17 cellular contexts compared by ENCODE assay signal in genomic region chr10:75033399-75034130, GRCh38.
A peak's percentile ranks its signal among the peaks of the same experiment; 100 is the strongest.
DNase-seq lines count a peak whose midpoint lies in the region; ATAC-seq and TF ChIP-seq lines count a peak whose summit lies in the region.
"Had no signal": no experiment of that assay in that cellular context is flagged by ENCODE, and none has a peak within 500 bp of the region (broad histone marks: within the 10 kb centered on the region; RNA-seq: fewer than 3 reads in every experiment).

No MANE protein-coding gene starts in this region.

- peak overlapping the region; percentile 92 for H3K27ac Mint-ChIP-seq in activated CD4-positive, alpha-beta T cell treated with anti-CD3 and anti-CD28 coated beads for 36 hours
- H3K27ac Mint-ChIP-seq in activated CD4-positive, alpha-beta T cell treated with anti-CD3 and anti-CD28 coated beads, Interleukin-2, amount 10 ng/mL, durations not matched to agents 7 days and 5 days, result no peak overlapping the region
- peak overlapping the region; percentile 72 for H3K27ac Mint-ChIP-seq in T-helper 17 cell
- no peak overlapping the region for H3K27ac Mint-ChIP-seq in osteocyte (ENCODE audit: unreplicated experiment)

- peak; percentile 18 for ATAC-seq in activated CD4-positive, alpha-beta T cell treated with anti-CD3 and anti-CD28 coated beads for 36 hours
- no peak for ATAC-seq in T-helper 17 cell
- ATAC-seq in Right ventricle myocardium superior (ENCODE audit: poor library complexity), result peak; percentile 7
- ATAC-seq in GM19467 (IDR thresholded peaks at IDR 0.05; ENCODE audit: unreplicated experiment), result no peak
- ATAC-seq in HG02763 (IDR thresholded peaks at IDR 0.05; ENCODE audit: unreplicated experiment), result no peak

- POLR2A ChIA-PET in activated CD4-positive, alpha-beta T cell treated with anti-CD3 and anti-CD28 coated beads for 36 hours (lab: Charles Lee), result interaction anchor here (0.6 kb wide), 1 partner anchor 8 kb away, joined by 8 read pairs; no protein-coding TSS in a partner anchor
- POLR2A ChIA-PET in activated CD4-positive, alpha-beta T cell treated with anti-CD3 and anti-CD28 coated beads, Interleukin-2, amount 10 ng/mL, durations not matched to agents 7 days and 5 days (lab: Charles Lee), result no interaction called here

- H3K4me1 Mint-ChIP-seq in activated CD4-positive, alpha-beta T cell treated with anti-CD3 and anti-CD28 coated beads for 36 hours, result peaks cover 57% of the 10 kb centered on the region
- peaks cover 16% of the 10 kb centered on the region for H3K4me1 Mint-ChIP-seq in activated CD4-positive, alpha-beta T cell treated with anti-CD3 and anti-CD28 coated beads, Interleukin-2, amount 10 ng/mL, durations not matched to agents 7 days and 5 days
- H3K4me1 Mint-ChIP-seq in T-helper 17 cell, result peaks cover 16% of the 10 kb centered on the region
- H3K4me1 Mint-ChIP-seq in osteocyte (ENCODE audit: unreplicated experiment), result no peaks in the 10 kb centered on the region

- H3K36me3 Mint-ChIP-seq in activated CD4-positive, alpha-beta T cell treated with anti-CD3 and anti-CD28 coated beads for 36 hours (ENCODE audit: low read depth), result peaks cover 25% of the 10 kb centered on the region
- peaks cover 17% of the 10 kb centered on the region for H3K36me3 Mint-ChIP-seq in activated CD4-positive, alpha-beta T cell treated with anti-CD3 and anti-CD28 coated beads, Interleukin-2, amount 10 ng/mL, durations not matched to agents 7 days and 5 days (ENCODE audit: low read depth)
- H3K36me3 Mint-ChIP-seq in T-helper 17 cell (ENCODE audit: low read depth) (peaks cover 14% of the 10 kb centered on the region), osteocyte (ENCODE audit: unreplicated experiment) (peaks cover 30% of the 10 kb centered on the region)

- DNase-seq in activated CD4-positive, alpha-beta T cell treated with anti-CD3 and anti-CD28 coated beads for 36 hours, result no peak
- no peak for DNase-seq in activated CD4-positive, alpha-beta T cell treated with anti-CD3 and anti-CD28 coated beads, Interleukin-2, amount 10 ng/mL, durations not matched to agents 7 days and 5 days
- DNase-seq in T-helper 17 cell (no peak), Right ventricle myocardium superior (peak; percentile 64), osteocyte (ENCODE audit: extremely low spot score, unreplicated experiment) (peak; percentile 71), Ammon's horn (ENCODE audit: low spot score) (no peak)
- DNase-seq: foreskin melanocyte, H7, NCI-H1048, NCI-H524, SIG-M5, WERI-Rb-1 had no signal

- no peaks in the 10 kb centered on the region for H3K9me3 Mint-ChIP-seq in activated CD4-positive, alpha-beta T cell treated with anti-CD3 and anti-CD28 coated beads for 36 hours (ENCODE audit: low read depth)
- H3K9me3 Mint-ChIP-seq in activated CD4-positive, alpha-beta T cell treated with anti-CD3 and anti-CD28 coated beads, Interleukin-2, amount 10 ng/mL, durations not matched to agents 7 days and 5 days, result no peaks in the 10 kb centered on the region
- H3K9me3 Mint-ChIP-seq in osteocyte (ENCODE audit: unreplicated experiment), result no peaks in the 10 kb centered on the region
- H3K9me3 Mint-ChIP-seq: T-helper 1 cell treated with Interleukin-12 subunit alpha and Interleukin-12 subunit beta and Interleukin-4 antibody, amounts not matched to agents 30 μg/mL and 1 μg/mL, for 36 hours had no signal

- CTCF ChIA-PET in activated CD4-positive, alpha-beta T cell treated with anti-CD3 and anti-CD28 coated beads for 36 hours (lab: Charles Lee), result interaction anchor here (0.8 to 1.8 kb wide), 6 partner anchors 9 to 781 kb away, joined by 3 to 7 read pairs (median 4); no protein-coding TSS in a partner anchor
- CTCF ChIA-PET in activated CD4-positive, alpha-beta T cell treated with anti-CD3 and anti-CD28 coated beads, Interleukin-2, amount 10 ng/mL, durations not matched to agents 7 days and 5 days (lab: Charles Lee), result interaction anchor here (0.5 to 1.5 kb wide), 6 partner anchors 12 to 617 kb away, joined by 3 to 4 read pairs (median 3); no protein-coding TSS in a partner anchor

- H3K27me3 Mint-ChIP-seq in activated CD4-positive, alpha-beta T cell treated with anti-CD3 and anti-CD28 coated beads for 36 hours, result no peaks in the 10 kb centered on the region
- H3K27me3 Mint-ChIP-seq in activated CD4-positive, alpha-beta T cell treated with anti-CD3 and anti-CD28 coated beads, Interleukin-2, amount 10 ng/mL, durations not matched to agents 7 days and 5 days, result no peaks in the 10 kb centered on the region
- H3K27me3 Mint-ChIP-seq in T-helper 17 cell, result no peaks in the 10 kb centered on the region
- no peaks in the 10 kb centered on the region for H3K27me3 Mint-ChIP-seq in osteocyte (ENCODE audit: unreplicated experiment)
- H3K27me3 Mint-ChIP-seq: B cell had no signal

- H3K9me3 ChIP-seq in T-helper 17 cell (ENCODE audit: control insufficient read depth, low read length, poor library complexity, severe bottlenecking), result no peaks in the 10 kb centered on the region
- H3K9me3 ChIP-seq: breast epithelium had no signal

- H3K4me3 Mint-ChIP-seq in activated CD4-positive, alpha-beta T cell treated with anti-CD3 and anti-CD28 coated beads for 36 hours, result no peak overlapping the region
- no peak overlapping the region for H3K4me3 Mint-ChIP-seq in activated CD4-positive, alpha-beta T cell treated with anti-CD3 and anti-CD28 coated beads, Interleukin-2, amount 10 ng/mL, durations not matched to agents 7 days and 5 days
- H3K4me3 Mint-ChIP-seq in T-helper 17 cell (no peak overlapping the region), osteocyte (ENCODE audit: unreplicated experiment) (no peak overlapping the region)
- H3K4me3 Mint-ChIP-seq: B cell; T-helper 1 cell treated with Interleukin-12 subunit alpha and Interleukin-12 subunit beta and Interleukin-4 antibody, amounts not matched to agents 30 μg/mL and 1 μg/mL, for 36 hours had no signal

- intact Hi-C loops in activated CD4-positive, alpha-beta T cell treated with anti-CD3 and anti-CD28 coated beads for 36 hours (cut with DNase I, micrococcal nuclease), result loop anchor here in 1 of 2 experiments (1.0 kb wide), 2 partner anchors 9 to 207 kb away; partner anchors contain the start of gene KAT6B
- intact Hi-C loops in Right ventricle myocardium superior (cut with DNase I), result no loop called here

- no peak for TF ChIP-seq CTCF in osteocyte (IDR thresholded peaks at IDR 0.05)

Comparison
In these comparisons a context has a peak if more than half of its experiments do, and no peak if none do; other contexts are left out.
1. H3K27ac Mint-ChIP-seq: peak in activated CD4-positive, alpha-beta T cell treated with anti-CD3 and anti-CD28 coated beads for 36 hours (single experiment) and T-helper 17 cell (single experiment); none in activated CD4-positive, alpha-beta T cell treated with anti-CD3 and anti-CD28 coated beads, Interleukin-2, amount 10 ng/mL, durations not matched to agents 7 days and 5 days (single experiment) and osteocyte (single experiment).
2. ATAC-seq: peak in activated CD4-positive, alpha-beta T cell treated with anti-CD3 and anti-CD28 coated beads for 36 hours (single experiment) and Right ventricle myocardium superior (single experiment); none in T-helper 17 cell (single experiment), GM19467 (single experiment) and HG02763 (single experiment).
3. DNase-seq: peak in Right ventricle myocardium superior (single experiment) and osteocyte (single experiment); none in activated CD4-positive, alpha-beta T cell treated with anti-CD3 and anti-CD28 coated beads for 36 hours (single experiment), activated CD4-positive, alpha-beta T cell treated with anti-CD3 and anti-CD28 coated beads, Interleukin-2, amount 10 ng/mL, durations not matched to agents 7 days and 5 days (single experiment), T-helper 17 cell (0 of 3) and Ammon's horn (single experiment).